Comparison of ENCODE assay signal across 25 cellular contexts in genomic region chrX:123499787-123500186, GRCh38.
"Had no signal": no experiment of that assay in that cellular context is flagged by ENCODE, and none has a peak within 500 bp of the region (broad histone marks: within the 10 kb centered on the region; RNA-seq: fewer than 3 reads in every experiment).

No MANE protein-coding gene starts in this region.

- ATAC-seq: effector memory CD8-positive, alpha-beta T cell; esophagus mucosa; foreskin keratinocyte; gastrocnemius medialis; gastroesophageal sphincter; heart left ventricle; heart right ventricle had no signal

- H3K27me3 Mint-ChIP-seq: dendritic cell treated with granulocyte-macrophage colony-stimulating factor and Interleukin-4, amounts not matched to agents 40 ng/mL and 50 ng/mL, for 4 days had no signal

- H3K9me3 ChIP-seq: colonic mucosa, esophagus muscularis mucosa, esophagus squamous epithelium, gastrocnemius medialis, gastroesophageal sphincter, heart left ventricle, heart right ventricle had no signal

- H3K4me3 ChIP-seq: colonic mucosa, coronary artery, dorsolateral prefrontal cortex, esophagus muscularis mucosa, esophagus squamous epithelium, gastrocnemius medialis, gastroesophageal sphincter, heart left ventricle, heart right ventricle had no signal

- H3K27me3 ChIP-seq: colonic mucosa, esophagus muscularis mucosa, esophagus squamous epithelium, foreskin keratinocyte, gastrocnemius medialis, gastroesophageal sphincter, heart left ventricle, heart right ventricle had no signal

- DNase-seq: colonic mucosa; cortex of kidney; dermis blood vessel endothelial cell; dorsolateral prefrontal cortex; effector CD4-positive, alpha-beta T cell; effector CD8-positive, alpha-beta T cell; effector memory CD4-positive, alpha-beta T cell; effector memory CD8-positive, alpha-beta T cell; endodermal cell; erythroblast; esophagus squamous epithelium; foreskin fibroblast; foreskin keratinocyte; foreskin melanocyte; gastrocnemius medialis; glutamatergic neuron; head of caudate nucleus; heart left ventricle; heart right ventricle had no signal

- H3K4me3 Mint-ChIP-seq: dendritic cell treated with granulocyte-macrophage colony-stimulating factor and Interleukin-4, amounts not matched to agents 40 ng/mL and 50 ng/mL, for 4 days; effector memory CD8-positive, alpha-beta T cell; endodermal cell had no signal

- H3K4me1 Mint-ChIP-seq: endodermal cell had no signal

- H3K9me3 Mint-ChIP-seq: effector memory CD8-positive, alpha-beta T cell had no signal

- H3K4me1 ChIP-seq: colonic mucosa, esophagus muscularis mucosa, esophagus squamous epithelium, foreskin keratinocyte, gastrocnemius medialis, gastroesophageal sphincter, heart left ventricle, heart right ventricle had no signal

- H3K27ac ChIP-seq: colonic mucosa, coronary artery, dorsolateral prefrontal cortex, epithelial cell of prostate, esophagus muscularis mucosa, esophagus squamous epithelium, foreskin keratinocyte, gastrocnemius medialis, gastroesophageal sphincter, heart left ventricle, heart right ventricle had no signal

- H3K36me3 ChIP-seq: colonic mucosa, esophagus muscularis mucosa, esophagus squamous epithelium, gastrocnemius medialis, gastroesophageal sphincter, heart left ventricle, heart right ventricle had no signal

- H3K27ac Mint-ChIP-seq: dendritic cell treated with granulocyte-macrophage colony-stimulating factor and Interleukin-4, amounts not matched to agents 40 ng/mL and 50 ng/mL, for 4 days; effector memory CD8-positive, alpha-beta T cell; endodermal cell had no signal
